Comparison of ENCODE assay signal across 8 cellular contexts in the genomic region with DNA sequence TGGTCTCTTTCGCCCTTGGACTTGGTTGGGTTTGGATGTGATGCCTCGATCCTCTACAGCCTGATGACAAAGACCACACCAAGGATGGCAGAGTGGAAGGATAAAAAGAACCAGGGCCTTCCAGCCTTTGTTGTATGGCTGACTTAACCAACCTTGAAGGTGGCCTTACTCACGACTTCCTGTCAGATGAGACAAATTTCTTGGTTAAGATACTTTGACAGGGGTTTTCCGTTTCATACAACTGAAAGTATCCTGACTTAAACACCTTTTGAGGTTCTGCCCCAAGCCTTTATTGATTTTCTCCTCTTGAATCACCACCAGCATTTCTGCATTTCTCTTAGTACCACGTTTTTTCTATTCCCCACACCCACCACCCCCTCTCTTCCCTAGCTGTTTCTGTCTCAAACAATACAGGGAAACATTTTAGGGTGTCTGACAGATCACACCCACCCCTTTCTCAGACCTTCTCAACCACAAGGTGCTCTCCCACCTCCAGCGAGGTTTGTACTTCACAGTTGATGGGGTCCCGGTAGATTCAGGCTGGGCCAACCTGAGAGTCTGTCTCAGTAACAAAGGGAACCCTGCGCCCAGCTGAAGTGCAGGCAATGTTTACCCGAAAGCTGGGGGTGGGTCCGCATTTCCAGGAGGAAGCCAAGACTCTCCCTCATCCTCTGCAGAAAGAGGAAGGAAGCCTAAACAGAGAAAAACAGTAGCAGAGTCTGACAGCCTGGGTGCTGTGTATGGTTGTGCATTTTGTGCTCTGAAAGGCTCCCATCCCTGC. TPM values are rescaled to one million over a fixed set of nuclear protein-coding genes. Genes with fewer than 3 reads are reported as not detected.
DNase-seq lines count a peak whose midpoint lies in the region; ATAC-seq, FAIRE-seq and TF ChIP-seq lines count a peak whose summit lies in the region.
"Had no signal": no experiment of that assay in that cellular context is flagged by ENCODE, and none has a peak within 500 bp of the region (broad histone marks: within the 10 kb centered on the region; RNA-seq: fewer than 3 reads in every experiment).

No MANE protein-coding gene starts in this region.

- peak overlapping the region; percentile 23 to 56 for H3K4me2 ChIP-seq in H1 (ENCODE audit: insufficient read depth in 1 of 2, low read depth in 2 of 2, low read length in 2 of 2)

- no peak overlapping the region for H3K56ac ChIP-seq in H1 (replicated peaks; ENCODE audit: insufficient read length, low read depth, low read length)

- ATAC-seq in GM19324 (IDR thresholded peaks at IDR 0.05; ENCODE audit: low FRiP score, unreplicated experiment) (peak; percentile 41), HG03097 (IDR thresholded peaks at IDR 0.05; ENCODE audit: low FRiP score, unreplicated experiment) (peak; percentile 68), activated B cell treated with CpG ODN at 0.5 μM for 24 hours (ENCODE audit: low read depth) (peak; percentile 58)

- no peak overlapping the region for H3K14ac ChIP-seq in H1 (ENCODE audit: insufficient read length)

- no peak overlapping the region for H2BK20ac ChIP-seq in H1 (ENCODE audit: low read length)

- TF ChIP-seq EP300 in H1 (IDR thresholded peaks at IDR 0.05; ENCODE audit: borderline replicate concordance in 1 of 2, low read depth in 2 of 2, low read length in 2 of 2) = no peak

- H3K4me1 Mint-ChIP-seq in activated B cell treated with CpG ODN at 0.5 μM for 24 hours = peaks cover 51% of the 10 kb centered on the region
- peaks cover 42% of the 10 kb centered on the region for H3K4me1 Mint-ChIP-seq in HFFc6 (ENCODE audit: low read depth)

- POLR2A ChIA-PET in activated B cell treated with CpG ODN at 0.5 μM for 24 hours (lab: Charles Lee) (interaction anchor here (0.9 to 2.1 kb wide), 3 partner anchors 265 to 402 kb away, joined by 3 to 6 read pairs (median 4); a partner anchor contains a TSS), H1 (lab: Charles Lee; ENCODE audit: partially characterized antibody) (no interaction called here)

- 0 out of 2 replicates have a peak overlapping the region, but pooled peaks have one; percentile 18 for H2AFZ ChIP-seq in H1 (ENCODE audit: low read length)

- no peak overlapping the region; the same call in 1 of the 2 replicates for H2BK5ac ChIP-seq in H1 (ENCODE audit: low read depth, low read length)

- peaks cover 18 to 20% of the 10 kb centered on the region in 2 experiments for H3K9me3 ChIP-seq in H1 (ENCODE audit: insufficient read depth in 2 of 2, low read depth in 1 of 2, low read length in 1 of 2)

- H3K79me1 ChIP-seq in H1 (ENCODE audit: low read depth, low read length) = no peaks in the 10 kb centered on the region

- no peak overlapping the region for H3K23ac ChIP-seq in H1 (ENCODE audit: insufficient read length)

- CTCF ChIA-PET in activated B cell treated with CpG ODN at 0.5 μM for 24 hours (lab: Charles Lee) (no interaction called here), H1 (lab: Charles Lee; ENCODE audit: partially characterized antibody) (interaction anchor here (1.1 to 1.2 kb wide), 2 partner anchors 82 to 124 kb away, joined by 3 read pairs; no protein-coding TSS in a partner anchor)

- no peak for TF ChIP-seq POLR2A in H1 (IDR thresholded peaks at IDR 0.05; ENCODE audit: control extremely low read depth in 1 of 2, low read depth in 2 of 2, low read length in 2 of 2)

- H3K79me2 ChIP-seq in H1 (ENCODE audit: control insufficient read depth in 1 of 2, insufficient read depth in 2 of 2, low read length in 2 of 2) = no peaks in the 10 kb centered on the region

- H3K4me3 Mint-ChIP-seq in activated B cell treated with CpG ODN at 0.5 μM for 24 hours = peak overlapping the region; percentile 71
- H3K4me3 Mint-ChIP-seq in HFFc6 = no peak overlapping the region

- peak overlapping the region; percentile 8; the same call in 1 of the 2 replicates for H2BK15ac ChIP-seq in H1 (ENCODE audit: low read length)

- H3K18ac ChIP-seq in H1 (ENCODE audit: extremely low read depth, low read length) = no peak overlapping the region

- 73% methylated on average over 10 of the region's 10 CpGs; no CpG with 5 or more reads in 1 of the 2 experiments for WGBS in H1 (ENCODE audit: extremely low coverage in 1 of 2, insufficient coverage in 1 of 2, insufficient read length in 1 of 2, insufficient replicate concordance in 2 of 2, low coverage in 1 of 2, low lambda C conversion rate in 2 of 2, missing lambda C conversion rate in 1 of 2), 2 experiments

- no peak for TF ChIP-seq CTCF in activated B cell treated with CpG ODN at 0.5 μM for 24 hours (IDR thresholded peaks at IDR 0.05)
- no peak for TF ChIP-seq CTCF in H1 (IDR thresholded peaks at IDR 0.05; ENCODE audit: control extremely low read depth in 1 of 3, insufficient read depth in 1 of 3, low read depth in 1 of 3, low read length in 3 of 3)
- TF ChIP-seq CTCF in HFFc6 (IDR thresholded peaks at IDR 0.05) = no peak

- H3K4ac ChIP-seq in H1 (replicated peaks; ENCODE audit: insufficient read length, low read depth, low read length) = no peak overlapping the region

- FAIRE-seq in H1 (lab: Jason Lieb, UNC) = no peak
- FAIRE-seq: TTC549 had no signal

- H2BK120ac ChIP-seq in H1 (replicated peaks; ENCODE audit: low read depth, low read length) = peak overlapping the region; percentile 27

- H3K27ac ChIP-seq in H1 (ENCODE audit: low read depth, low read length) = no peak overlapping the region

- H3K9me3 Mint-ChIP-seq in activated B cell treated with CpG ODN at 0.5 μM for 24 hours (no peaks in the 10 kb centered on the region), HFFc6 (no peaks in the 10 kb centered on the region)

- DNase-seq in activated B cell treated with CpG ODN at 0.5 μM for 24 hours (peak; percentile 40), H1 (ENCODE audit: low read depth in 1 of 2, low spot score in 2 of 2) (no peak), HFFc6 (no peak), NCI-H510A (lab: John Stamatoyannopoulos, UW) (no peak)
- peak; percentile 24 to 73 (median 52) for DNase-seq in stimulated activated naive CD4-positive, alpha-beta T cell (lab: John Stamatoyannopoulos, UW)

- H3K27me3 ChIP-seq in H1 (replicated peaks in 1 of 4; ENCODE audit: control insufficient read depth in 3 of 4, extremely low read depth in 1 of 4, insufficient read depth in 3 of 4, low read length in 3 of 4) = peaks cover 0 to 5% (median 4%) of the 10 kb centered on the region in 4 experiments; a peak in 4 of 7 replicates

- peaks cover 8 to 16% (median 13%) of the 10 kb centered on the region in 4 experiments; a peak in 6 of 7 replicates for H3K4me1 ChIP-seq in H1 (replicated peaks in 1 of 4; ENCODE audit: control insufficient read depth in 3 of 4, insufficient read depth in 4 of 4, low read length in 3 of 4)

- H3K36me3 ChIP-seq in H1 (ENCODE audit: control insufficient read depth in 2 of 4, insufficient read depth in 4 of 4, low read length in 3 of 4) = peaks cover 0 to 5% (median 0%) of the 10 kb centered on the region in 4 experiments; a peak in 1 of 8 replicates

- H3K9ac ChIP-seq in H1 (replicated peaks in 1 of 4; ENCODE audit: extremely low read depth in 1 of 4, low read depth in 3 of 4, low read length in 3 of 4) = no peak overlapping the region

- H2BK12ac ChIP-seq in H1 (ENCODE audit: low read depth, low read length) = no peak overlapping the region

- no peak overlapping the region for H4K5ac ChIP-seq in H1 (ENCODE audit: insufficient read length, low read depth, low read length)

- peaks cover 6% of the 10 kb centered on the region; the same call in 1 of the 2 replicates for H3K23me2 ChIP-seq in H1 (ENCODE audit: low read depth, low read length)

- no peak overlapping the region for H4K91ac ChIP-seq in H1 (replicated peaks; ENCODE audit: insufficient read length, low read length)

- no peak overlapping the region for H2AK5ac ChIP-seq in H1 (ENCODE audit: low read depth, low read length)

- no peak for TF ChIP-seq RAD21 in H1 (IDR thresholded peaks at IDR 0.05 in 1 of 2, conservative IDR thresholded peaks at IDR 0.05 in 1 of 2; ENCODE audit: low read depth in 2 of 2, low read length in 2 of 2)

- H3K36me3 Mint-ChIP-seq in activated B cell treated with CpG ODN at 0.5 μM for 24 hours (ENCODE audit: low read depth) (no peaks in the 10 kb centered on the region), HFFc6 (ENCODE audit: low read depth) (peaks cover 11% of the 10 kb centered on the region)

- no peaks in the 10 kb centered on the region for H4K20me1 ChIP-seq in H1 (replicated peaks in 1 of 2; ENCODE audit: control insufficient read depth in 1 of 2, insufficient read depth in 2 of 2, low read length in 2 of 2)

- H3K27ac Mint-ChIP-seq in activated B cell treated with CpG ODN at 0.5 μM for 24 hours (peak overlapping the region; percentile 93), HFFc6 (no peak overlapping the region)

- intact Hi-C loops in activated B cell treated with CpG ODN at 0.5 μM for 24 hours (cut with micrococcal nuclease) = loop anchor here (1.0 to 5.0 kb wide), 10 partner anchors 145 to 1284 kb away; a partner anchor contains a TSS

- peak overlapping the region in 2 of 4 experiments; percentile 0 to 8; a peak in 1 of 8 replicates for H3K4me3 ChIP-seq in H1 (ENCODE audit: extremely low read depth in 1 of 4, insufficient read depth in 2 of 4, low read depth in 3 of 4, low read length in 4 of 4)

- H3K27me3 Mint-ChIP-seq in activated B cell treated with CpG ODN at 0.5 μM for 24 hours (no peaks in the 10 kb centered on the region), HFFc6 (ENCODE audit: insufficient read depth) (0 out of 2 replicates have a peak, but pooled peaks cover 3% of the 10 kb centered on the region)

- H4K8ac ChIP-seq in H1 (ENCODE audit: extremely low read depth, insufficient read depth, low read length) = no peak overlapping the region

TF ChIP-seq in H1, 55 proteins besides CTCF, POLR2A, EP300 and RAD21 (continues in another document):
- TF ChIP-seq BRCA1 (IDR thresholded peaks at IDR 0.05; ENCODE audit: low read depth, low read length) = no peak
- TF ChIP-seq TAF7 (optimal IDR thresholded peaks at IDR 0.05; ENCODE audit: borderline replicate concordance, low read depth, low read length) = no peak
- TF ChIP-seq SP4 (IDR thresholded peaks at IDR 0.05; ENCODE audit: low read length) = no peak
- TF ChIP-seq GABPA (IDR thresholded peaks at IDR 0.05; ENCODE audit: borderline replicate concordance, insufficient read depth, low read length) = no peak
- no peak for TF ChIP-seq SIRT6 (IDR thresholded peaks at IDR 0.05; ENCODE audit: low read length)
- no peak for TF ChIP-seq HDAC6 (IDR thresholded peaks at IDR 0.05; ENCODE audit: low read depth, low read length)

RNA-seq across cellular contexts. Expression of a gene that starts 5.0 kb away (rescaled TPM):
- total RNA-seq in activated B cell treated with CpG ODN at 0.5 μM for 24 hours = 1.6 and 2.7 TPM in 2 replicates
- total RNA-seq in H1 (2021; fragmentation: NEBNext Ultra II Directional; extraction: Animal tissue kit (Norgen Biotek cat#: 25700)) = 20.9 and 21.2 TPM in 2 replicates
- polyA plus RNA-seq in H1 (2011; rRNA removed) = 13.1 and 17.6 TPM in 2 replicates
- polyA plus RNA-seq in H1 (2011; cell fraction: cytosol; rRNA removed) = 17.2 TPM
- 10.6 TPM for polyA plus RNA-seq in H1 (2011; cell fraction: nucleus; rRNA removed)
- 13.0 to 16.3 TPM (median 14.4 TPM) in 4 replicates for polyA plus RNA-seq in H1 (2012, experiment 1 of 2)
- polyA plus RNA-seq in H1 (2012, experiment 2 of 2) = 9.0 TPM
- polyA plus RNA-seq in H1 (2013, experiment 1 of 2) = 18.1 TPM
- polyA plus RNA-seq in H1 (2013, experiment 2 of 2) = 24.4 TPM
- 21.1 and 28.0 TPM in 2 replicates for polyA minus RNA-seq in H1 (2011; rRNA and poly(A)+ RNA removed)
- polyA minus RNA-seq in H1 (2011; cell fraction: cytosol; rRNA and poly(A)+ RNA removed) = 12.2 TPM
- 16.1 TPM for polyA minus RNA-seq in H1 (2011; cell fraction: nucleus; rRNA and poly(A)+ RNA removed)
- total RNA-seq in HFFc6 (2021; fragmentation: NEBNext Ultra II Directional; extraction: Animal tissue kit (Norgen Biotek cat#: 25700)) = 10 to 100 TPM; 59.6 to 75.4 (median 67.6) TPM

Comparison
In these comparisons a context has a peak if more than half of its experiments do, and no peak if none do; other contexts are left out.
1. DNase-seq: peak in activated B cell treated with CpG ODN at 0.5 μM for 24 hours (single experiment) and stimulated activated naive CD4-positive, alpha-beta T cell (6 of 6); none in H1 (0 of 2), HFFc6 (single experiment) and NCI-H510A (single experiment).
2. Peak in every context shown above with its lines, with median percentiles within 50 percentile points of each other: ATAC-seq.